ENCODE assay signal across 22 cellular contexts in the genomic region with DNA sequence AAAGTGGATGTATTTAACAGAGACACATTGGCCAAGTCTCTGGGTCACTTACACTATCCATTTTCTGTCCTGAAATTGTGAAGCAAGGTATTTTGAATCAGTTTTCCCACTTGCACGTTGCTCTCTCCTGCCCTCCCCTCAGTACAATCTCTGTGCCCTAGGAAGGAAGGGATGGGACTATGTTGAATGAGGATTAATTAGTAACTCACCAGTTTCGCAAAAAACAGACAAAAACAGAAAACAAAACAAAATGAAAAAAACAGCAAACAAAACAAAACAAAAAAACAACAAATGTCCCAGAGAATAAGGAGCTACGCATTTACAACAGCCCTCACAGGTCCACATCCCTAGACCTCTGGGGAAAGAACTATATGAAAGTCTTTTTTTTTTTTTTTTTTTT. TPM values are rescaled to one million over a fixed set of nuclear protein-coding genes. Genes with fewer than 3 reads are reported as not detected.
DNase-seq lines count a peak whose midpoint lies in the region; ATAC-seq and TF ChIP-seq lines count a peak whose summit lies in the region.
"Had no signal": no experiment of that assay in that cellular context is flagged by ENCODE, and none has a peak within 500 bp of the region (broad histone marks: within the 10 kb centered on the region; RNA-seq: fewer than 3 reads in every experiment).

No MANE protein-coding gene starts in this region.

- H3K4me3 Mint-ChIP-seq in activated naive CD8-positive, alpha-beta T cell, result peak overlapping the region; percentile 39
- H3K4me3 Mint-ChIP-seq in activated naive CD8-positive, alpha-beta T cell treated with anti-CD3 and anti-CD28 coated beads, Interleukin-2, amount 50 U/mL, for 24 hours, result no peak overlapping the region
- H3K4me3 Mint-ChIP-seq in dendritic cell treated with granulocyte-macrophage colony-stimulating factor and Interleukin-4, amounts not matched to agents 40 ng/mL and 50 ng/mL, for 4 days, result peak overlapping the region; percentile 77
- peak overlapping the region; percentile 78 for H3K4me3 Mint-ChIP-seq in stimulated activated effector memory CD8-positive, alpha-beta T cell treated with anti-CD3 and anti-CD28 coated beads, Interleukin-12 subunit alpha, Interleukin-12 subunit beta, amount 100 ng/mL, for 72 hours

- no peaks in the 10 kb centered on the region for H3K9me3 ChIP-seq in HAP-1
- H3K9me3 ChIP-seq in mucosa of descending colon, result no peaks in the 10 kb centered on the region
- H3K9me3 ChIP-seq: upper lobe of right lung had no signal

- H3K27me3 ChIP-seq in HAP-1 (ENCODE audit: low read depth), result no peaks in the 10 kb centered on the region
- H3K27me3 ChIP-seq: dorsolateral prefrontal cortex, MG63, upper lobe of right lung had no signal

- intact Hi-C loops in dendritic cell treated with granulocyte-macrophage colony-stimulating factor and Interleukin-4, amounts not matched to agents 40 ng/mL and 50 ng/mL, for 4 days (cut with micrococcal nuclease), result no loop called here
- intact Hi-C loops in mucosa of descending colon (cut with DNase I, micrococcal nuclease), result loop anchor here (5.0 to 10.0 kb wide), 3 partner anchors 57 to 89 kb away; partner anchors contain the start of genes APBB3 (in 1 of the 2), EIF4EBP3 (in 1 of the 2) and SLC35A4 (in 1 of the 2)

- in situ Hi-C loops in HAP-1 (cut with MboI; ENCODE audit: low sequenced_read_pairs), result loop anchor here (5.0 kb wide), 1 partner anchor 72 kb away; the partner anchor contains the start of genes APBB3 and SLC35A4

- H3K36me3 Mint-ChIP-seq in activated naive CD8-positive, alpha-beta T cell, result no peaks in the 10 kb centered on the region
- H3K36me3 Mint-ChIP-seq in activated naive CD8-positive, alpha-beta T cell treated with anti-CD3 and anti-CD28 coated beads, Interleukin-2, amount 50 U/mL, for 24 hours (ENCODE audit: low read depth), result no peaks in the 10 kb centered on the region
- H3K36me3 Mint-ChIP-seq in dendritic cell treated with granulocyte-macrophage colony-stimulating factor and Interleukin-4, amounts not matched to agents 40 ng/mL and 50 ng/mL, for 4 days (ENCODE audit: low read depth), result peaks cover 28% of the 10 kb centered on the region
- no peaks in the 10 kb centered on the region for H3K36me3 Mint-ChIP-seq in stimulated activated effector memory CD8-positive, alpha-beta T cell treated with anti-CD3 and anti-CD28 coated beads, Interleukin-12 subunit alpha, Interleukin-12 subunit beta, amount 100 ng/mL, for 72 hours
- H3K36me3 Mint-ChIP-seq: activated naive CD4-positive, alpha-beta T cell treated with anti-CD3 and anti-CD28 coated beads, Interleukin-2, amount 50 U/mL, for 24 hours had no signal

- H3K36me3 ChIP-seq in HAP-1 (replicated peaks) (no peaks in the 10 kb centered on the region), mucosa of descending colon (ENCODE audit: low read depth) (no peaks in the 10 kb centered on the region)
- H3K36me3 ChIP-seq: MG63, upper lobe of right lung had no signal

- H3K4me1 ChIP-seq in HAP-1, result peaks cover 4% of the 10 kb centered on the region
- peaks cover 17% of the 10 kb centered on the region for H3K4me1 ChIP-seq in mucosa of descending colon (ENCODE audit: low read depth)

- no peak for ATAC-seq in activated naive CD8-positive, alpha-beta T cell treated with anti-CD3 and anti-CD28 coated beads, Interleukin-2, amount 50 U/mL, for 24 hours
- no peak for ATAC-seq in stimulated activated effector memory CD8-positive, alpha-beta T cell treated with anti-CD3 and anti-CD28 coated beads, Interleukin-12 subunit alpha, Interleukin-12 subunit beta, amount 100 ng/mL, for 72 hours
- no peak for ATAC-seq in mucosa of descending colon
- ATAC-seq: activated T-cell treated with anti-CD3 and anti-CD28 coated beads, Interleukin-2, amount 50 U/mL, for 4 hours; K562; upper lobe of right lung had no signal

- no peaks in the 10 kb centered on the region for H3K27me3 Mint-ChIP-seq in activated naive CD8-positive, alpha-beta T cell
- peaks cover 22% of the 10 kb centered on the region for H3K27me3 Mint-ChIP-seq in activated naive CD8-positive, alpha-beta T cell treated with anti-CD3 and anti-CD28 coated beads, Interleukin-2, amount 50 U/mL, for 24 hours
- no peaks in the 10 kb centered on the region for H3K27me3 Mint-ChIP-seq in dendritic cell treated with granulocyte-macrophage colony-stimulating factor and Interleukin-4, amounts not matched to agents 40 ng/mL and 50 ng/mL, for 4 days
- H3K27me3 Mint-ChIP-seq: activated naive CD4-positive, alpha-beta T cell treated with anti-CD3 and anti-CD28 coated beads, Interleukin-2, amount 50 U/mL, for 24 hours had no signal

- peaks cover 35% of the 10 kb centered on the region for H3K4me1 Mint-ChIP-seq in activated naive CD8-positive, alpha-beta T cell (ENCODE audit: low read depth)
- peaks cover 42% of the 10 kb centered on the region for H3K4me1 Mint-ChIP-seq in activated naive CD8-positive, alpha-beta T cell treated with anti-CD3 and anti-CD28 coated beads, Interleukin-2, amount 50 U/mL, for 24 hours
- peaks cover 59% of the 10 kb centered on the region for H3K4me1 Mint-ChIP-seq in dendritic cell treated with granulocyte-macrophage colony-stimulating factor and Interleukin-4, amounts not matched to agents 40 ng/mL and 50 ng/mL, for 4 days (ENCODE audit: low read depth)
- peaks cover 51% of the 10 kb centered on the region for H3K4me1 Mint-ChIP-seq in stimulated activated effector memory CD8-positive, alpha-beta T cell treated with anti-CD3 and anti-CD28 coated beads, Interleukin-12 subunit alpha, Interleukin-12 subunit beta, amount 100 ng/mL, for 72 hours

- no peak for TF ChIP-seq CTCF in mucosa of descending colon (IDR thresholded peaks at IDR 0.05)

- H3K27ac Mint-ChIP-seq in activated naive CD8-positive, alpha-beta T cell, result no peak overlapping the region
- no peak overlapping the region for H3K27ac Mint-ChIP-seq in activated naive CD8-positive, alpha-beta T cell treated with anti-CD3 and anti-CD28 coated beads, Interleukin-2, amount 50 U/mL, for 24 hours
- H3K27ac Mint-ChIP-seq in dendritic cell treated with granulocyte-macrophage colony-stimulating factor and Interleukin-4, amounts not matched to agents 40 ng/mL and 50 ng/mL, for 4 days, result peak overlapping the region; percentile 84
- H3K27ac Mint-ChIP-seq in stimulated activated effector memory CD8-positive, alpha-beta T cell treated with anti-CD3 and anti-CD28 coated beads, Interleukin-12 subunit alpha, Interleukin-12 subunit beta, amount 100 ng/mL, for 72 hours, result no peak overlapping the region
- H3K27ac Mint-ChIP-seq: activated CD4-positive, alpha-beta T cell treated with anti-CD3 and anti-CD28 coated beads, Interleukin-2, amount 10 ng/mL, durations not matched to agents 24 days and 14 days; activated naive CD4-positive, alpha-beta T cell treated with anti-CD3 and anti-CD28 coated beads, Interleukin-2, amount 50 U/mL, for 24 hours had no signal

- no peak overlapping the region for H3K4me3 ChIP-seq in HAP-1
- H3K4me3 ChIP-seq in mucosa of descending colon, result no peak overlapping the region
- H3K4me3 ChIP-seq: K562, MG63, SK-N-MC had no signal

- H3K9me3 Mint-ChIP-seq in activated naive CD8-positive, alpha-beta T cell (ENCODE audit: low read depth), result no peaks in the 10 kb centered on the region
- no peaks in the 10 kb centered on the region for H3K9me3 Mint-ChIP-seq in activated naive CD8-positive, alpha-beta T cell treated with anti-CD3 and anti-CD28 coated beads, Interleukin-2, amount 50 U/mL, for 24 hours
- H3K9me3 Mint-ChIP-seq in dendritic cell treated with granulocyte-macrophage colony-stimulating factor and Interleukin-4, amounts not matched to agents 40 ng/mL and 50 ng/mL, for 4 days, result no peaks in the 10 kb centered on the region
- H3K9me3 Mint-ChIP-seq in stimulated activated effector memory CD8-positive, alpha-beta T cell treated with anti-CD3 and anti-CD28 coated beads, Interleukin-12 subunit alpha, Interleukin-12 subunit beta, amount 100 ng/mL, for 72 hours, result no peaks in the 10 kb centered on the region
- H3K9me3 Mint-ChIP-seq: activated CD4-positive, alpha-beta T cell treated with anti-CD3 and anti-CD28 coated beads, Interleukin-2, amount 10 ng/mL, durations not matched to agents 24 days and 14 days; activated naive CD4-positive, alpha-beta T cell treated with anti-CD3 and anti-CD28 coated beads, Interleukin-2, amount 50 U/mL, for 24 hours; activated T-cell treated with anti-CD3 and anti-CD28 coated beads, Interleukin-2, amount 50 U/mL, for 4 hours had no signal

- no peak for DNase-seq in activated naive CD8-positive, alpha-beta T cell treated with anti-CD3 and anti-CD28 coated beads, Interleukin-2, amount 50 U/mL, for 24 hours
- DNase-seq in stimulated activated effector memory CD8-positive, alpha-beta T cell treated with anti-CD3 and anti-CD28 coated beads, Interleukin-12 subunit alpha, Interleukin-12 subunit beta, amount 100 ng/mL, for 72 hours (ENCODE audit: low spot score in 2 of 2), result no peak
- DNase-seq in HAP-1 (ENCODE audit: low spot score in 2 of 2) (no peak), mucosa of descending colon (no peak)
- DNase-seq: 8988T; activated CD4-positive, alpha-beta T cell treated with anti-CD3 and anti-CD28 coated beads, Interleukin-2, amount 10 ng/mL, durations not matched to agents 24 days and 14 days; activated T-cell treated with anti-CD3 and anti-CD28 coated beads, Interleukin-2, amount 50 U/mL, for 4 hours; dorsolateral prefrontal cortex; H7; head of caudate nucleus; kidney glomerular epithelial cell; mesenchymal stem cell; MG63; NCI-H2081 treated with DMSO at 0.1 percent for 48 hours; NCI-H345; NCI-H774; upper lobe of right lung had no signal

RNA-seq across cellular contexts. Expression of gene CD14, which starts 1.1 kb away (rescaled TPM):
- 10 to 100 TPM; 35.8 to 92.8 (median 90.9) TPM for total RNA-seq in mucosa of descending colon

RNA-seq across cellular contexts. Expression of gene TMCO6, which starts 5.1 kb away (rescaled TPM):
- total RNA-seq in mucosa of descending colon, result 10 to 100 TPM; 13.6 to 21.7 (median 16.8) TPM

RNA-seq across cellular contexts. Expression of gene NDUFA2, which starts 13.3 kb away (rescaled TPM):
- 10 to 100 TPM; 63.5 to 93.1 (median 83.0) TPM for total RNA-seq in mucosa of descending colon

RNA-seq across cellular contexts. Expression of gene IK, which starts 13.5 kb away (rescaled TPM):
- 10 to 100 TPM; 79.8 to 98.1 (median 79.9) TPM for total RNA-seq in mucosa of descending colon

RNA-seq across cellular contexts. Expression of gene WDR55, which starts 30.6 kb away (rescaled TPM):
- total RNA-seq in mucosa of descending colon, result 10 to 100 TPM; 32.3 to 42.3 (median 42.2) TPM
